ENCODE assay signal across 8 cellular contexts in the genomic region with DNA sequence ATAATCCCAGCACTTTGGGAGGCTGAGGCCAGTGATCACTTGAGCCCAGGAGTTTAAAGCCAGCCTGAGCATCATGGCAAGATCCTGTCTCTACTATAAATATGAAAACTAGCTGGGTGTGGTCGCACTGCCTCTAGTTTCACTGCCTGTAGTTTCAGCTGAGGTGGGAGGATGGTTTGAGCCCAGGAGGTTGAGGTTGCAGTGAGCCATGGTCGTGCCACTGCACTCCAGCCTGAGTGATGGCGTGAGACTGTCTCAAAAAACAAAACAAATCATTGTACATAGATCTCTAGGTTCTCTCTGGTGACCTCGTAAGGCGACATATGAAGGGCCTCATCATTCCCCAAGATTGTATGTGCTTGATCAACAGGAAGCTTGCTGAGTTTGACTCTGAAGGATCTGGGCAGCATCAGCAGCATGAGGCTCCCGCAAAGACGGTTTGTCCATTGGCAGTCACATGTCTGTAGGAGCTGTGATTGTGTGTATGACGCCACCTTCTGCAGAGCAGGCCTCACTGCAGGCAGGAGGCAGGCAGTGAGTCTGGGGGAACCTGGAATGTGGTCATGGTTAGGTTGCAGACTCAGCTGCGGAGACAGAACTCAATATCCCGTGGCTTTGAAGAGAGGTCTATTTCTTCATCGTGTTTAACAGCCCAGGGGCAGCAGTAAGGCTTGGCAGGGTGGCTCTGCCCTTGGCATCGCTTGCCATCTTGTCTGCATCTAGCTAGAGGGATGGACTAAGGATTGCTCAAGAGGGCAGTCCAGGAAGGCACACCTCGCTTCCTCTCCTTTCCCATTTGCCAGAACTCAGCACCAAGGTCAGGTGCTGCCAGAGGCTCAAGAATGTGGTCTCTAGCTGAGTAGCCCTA. TPM values are rescaled to one million over a fixed set of nuclear protein-coding genes. Genes with fewer than 3 reads are reported as not detected.
DNase-seq lines count a peak whose midpoint lies in the region; ATAC-seq, FAIRE-seq and TF ChIP-seq lines count a peak whose summit lies in the region.

No MANE protein-coding gene starts in this region.

- intact Hi-C loops in Right ventricle myocardium inferior (cut with DNase I) (no loop called here), cardiac septum (cut with DNase I) (no loop called here), ascending aorta (cut with DNase I) (no loop called here), transverse colon (cut with DNase I; ENCODE audit: low total_unique reads) (no loop called here)

- H3K27me3 ChIP-seq in ascending aorta (no peaks in the 10 kb centered on the region), keratinocyte (ENCODE audit: control insufficient read depth, extremely low read depth, insufficient read depth, low read length) (no peaks in the 10 kb centered on the region), transverse colon (no peaks in the 10 kb centered on the region)

- no peak overlapping the region for H3K9ac ChIP-seq in keratinocyte (ENCODE audit: control insufficient read depth, extremely low read depth, insufficient read depth, low read length)

- ATAC-seq in Right ventricle myocardium inferior (peak; percentile 63), HG03378 (IDR thresholded peaks at IDR 0.05; ENCODE audit: unreplicated experiment) (no peak)

- no peak overlapping the region for H2AFZ ChIP-seq in keratinocyte (ENCODE audit: control insufficient read depth, low read length)

- TF ChIP-seq EP300 in transverse colon (IDR thresholded peaks at IDR 0.05; ENCODE audit: low read depth): no peak

- TF ChIP-seq CTCF in ascending aorta (IDR thresholded peaks at IDR 0.05) (peak in 2 of 3 experiments; percentile 43 to 58), keratinocyte (optimal IDR thresholded peaks at IDR 0.05 in 1 of 3, IDR thresholded peaks at IDR 0.05 in 1 of 3, conservative IDR thresholded peaks at IDR 0.05 in 1 of 3; ENCODE audit: extremely low read depth in 1 of 3, insufficient read depth in 2 of 3, low read length in 3 of 3) (peak; percentile 59 to 79 (median 62)), transverse colon (IDR thresholded peaks at IDR 0.05) (peak in 4 of 5 experiments; percentile 19 to 32 (median 26))

- DNase-seq in Right ventricle myocardium inferior (ENCODE audit: missing footprints) (no peak), cardiac septum (ENCODE audit: low spot score) (no peak), NCI-H2107 (lab: John Stamatoyannopoulos, UW) (peak; percentile 35), ascending aorta (ENCODE audit: low spot score in 2 of 2) (peak in 1 of 2 donors; percentile 65), keratinocyte (ENCODE audit: low read depth, low spot score) (no peak), transverse colon (no peak), activated T-cell treated with anti-CD3 and anti-CD28 coated beads for 4 hours (no peak)

- H3K4me1 ChIP-seq in ascending aorta (peaks cover 0 to 11% of the 10 kb centered on the region in 2 donors), keratinocyte (ENCODE audit: control insufficient read depth, extremely low read depth, insufficient read depth, low read length) (no peaks in the 10 kb centered on the region), transverse colon (no peaks in the 10 kb centered on the region)

- dilution Hi-C loops in keratinocyte (cut with MboI; ENCODE audit: extremely low pct_ligation_motif_present, low sequenced_read_pairs): no loop called here

- FAIRE-seq in keratinocyte (lab: Jason Lieb, UNC): peak; percentile 34

- no peaks in the 10 kb centered on the region for H4K20me1 ChIP-seq in keratinocyte (ENCODE audit: control insufficient read depth, extremely low read depth, insufficient read depth, low read length)

- no peak overlapping the region for H3K4me3 ChIP-seq in ascending aorta
- no peak overlapping the region for H3K4me3 ChIP-seq in keratinocyte (ENCODE audit: control insufficient read depth in 2 of 3, extremely low read depth in 1 of 3, insufficient read depth in 2 of 3, low read depth in 1 of 3, low read length in 3 of 3)
- H3K4me3 ChIP-seq in transverse colon: no peak overlapping the region

- in situ Hi-C loops in transverse colon (cut with MboI; ENCODE audit: low pct_ligation_motif_present in 1 of 4, low pct_unique_long_range_greater_than_20kb in 1 of 4, low sequenced_read_pairs in 3 of 4): loop anchor here (25.0 kb wide), 2 partner anchors 711 to 736 kb away; partner anchors contain the start of gene RCAN1 (in 3 of the 4)

- H3K79me2 ChIP-seq in keratinocyte (ENCODE audit: control insufficient read depth, insufficient read depth, low read length): no peaks in the 10 kb centered on the region

- no peaks in the 10 kb centered on the region for H3K9me1 ChIP-seq in keratinocyte (ENCODE audit: control insufficient read depth, extremely low read depth, insufficient read depth, low read length)

- H3K9me3 ChIP-seq in ascending aorta (no peaks in the 10 kb centered on the region), keratinocyte (ENCODE audit: control insufficient read depth, low read depth, low read length) (no peaks in the 10 kb centered on the region), transverse colon (no peaks in the 10 kb centered on the region)

- TF ChIP-seq POLR2A in transverse colon (IDR thresholded peaks at IDR 0.05): peak; percentile 15

- H3K27ac ChIP-seq in ascending aorta (peak overlapping the region; percentile 4 to 41), keratinocyte (ENCODE audit: control insufficient read depth, insufficient read depth, low read length) (no peak overlapping the region), transverse colon (no peak overlapping the region)

- no peak overlapping the region for H3K4me2 ChIP-seq in keratinocyte (ENCODE audit: control insufficient read depth, extremely low read depth, insufficient read depth, low read depth, low read length)

- H3K36me3 ChIP-seq in ascending aorta (peaks cover 15 to 28% of the 10 kb centered on the region in 2 donors), keratinocyte (ENCODE audit: control insufficient read depth in 2 of 2, extremely low read depth in 1 of 2, insufficient read depth in 2 of 2, low read length in 2 of 2) (peaks cover 19 to 37% of the 10 kb centered on the region in 2 experiments), transverse colon (peaks cover 0 to 30% (median 9%) of the 10 kb centered on the region in 4 donors)

- WGBS in transverse colon (ENCODE audit: low coverage in 1 of 2), 2 donors: 50 to 78% methylated on average over 2 to 13 of the region's 13 CpGs

RNA-seq across cellular contexts. Expression of gene ATP5PO, which starts 13.9 kb away (rescaled TPM):
- 886 TPM for total RNA-seq in Right ventricle myocardium inferior
- 556 TPM for total RNA-seq in cardiac septum
- 62.5 TPM for total RNA-seq in ascending aorta
- polyA plus RNA-seq in keratinocyte: 231 to 359 TPM (median 273 TPM) in 3 replicates
- polyA plus RNA-seq in keratinocyte (2011; ENCODE audit: low read depth): 54.8 TPM
- polyA plus RNA-seq in keratinocyte (2011; cell fraction: cytosol; rRNA removed): 250 and 373 TPM in 2 replicates
- 111 and 123 TPM in 2 replicates for polyA plus RNA-seq in keratinocyte (2011; cell fraction: nucleus; rRNA removed)
- polyA plus RNA-seq in keratinocyte (2012; ENCODE audit: low replicate concordance): 182 and 202 TPM in 2 replicates
- polyA minus RNA-seq in keratinocyte: 44.7 to 124 TPM (median 120 TPM) in 3 replicates
- polyA minus RNA-seq in keratinocyte (2011; cell fraction: cytosol; rRNA and poly(A)+ RNA removed): 90.0 TPM
- 15.3 and 30.9 TPM in 2 replicates for polyA minus RNA-seq in keratinocyte (2011; cell fraction: nucleus; rRNA and poly(A)+ RNA removed)
- 100 to 1,000 TPM in 2 of 4 donors, 10 to 100 TPM in 2; 65.1 to 375 (median 193) TPM for total RNA-seq in transverse colon

Comparison
In these comparisons a context has a peak if more than half of its experiments do, and no peak if none do; other contexts are left out.
1. H3K27ac ChIP-seq: peak in ascending aorta (2 of 2); none in keratinocyte (single experiment) and transverse colon (0 of 4).
2. Peak in every context shown above with its lines, with median percentiles within 50 percentile points of each other: CTCF ChIP-seq.